Comparison of ENCODE assay signal across 8 cellular contexts in the genomic region with DNA sequence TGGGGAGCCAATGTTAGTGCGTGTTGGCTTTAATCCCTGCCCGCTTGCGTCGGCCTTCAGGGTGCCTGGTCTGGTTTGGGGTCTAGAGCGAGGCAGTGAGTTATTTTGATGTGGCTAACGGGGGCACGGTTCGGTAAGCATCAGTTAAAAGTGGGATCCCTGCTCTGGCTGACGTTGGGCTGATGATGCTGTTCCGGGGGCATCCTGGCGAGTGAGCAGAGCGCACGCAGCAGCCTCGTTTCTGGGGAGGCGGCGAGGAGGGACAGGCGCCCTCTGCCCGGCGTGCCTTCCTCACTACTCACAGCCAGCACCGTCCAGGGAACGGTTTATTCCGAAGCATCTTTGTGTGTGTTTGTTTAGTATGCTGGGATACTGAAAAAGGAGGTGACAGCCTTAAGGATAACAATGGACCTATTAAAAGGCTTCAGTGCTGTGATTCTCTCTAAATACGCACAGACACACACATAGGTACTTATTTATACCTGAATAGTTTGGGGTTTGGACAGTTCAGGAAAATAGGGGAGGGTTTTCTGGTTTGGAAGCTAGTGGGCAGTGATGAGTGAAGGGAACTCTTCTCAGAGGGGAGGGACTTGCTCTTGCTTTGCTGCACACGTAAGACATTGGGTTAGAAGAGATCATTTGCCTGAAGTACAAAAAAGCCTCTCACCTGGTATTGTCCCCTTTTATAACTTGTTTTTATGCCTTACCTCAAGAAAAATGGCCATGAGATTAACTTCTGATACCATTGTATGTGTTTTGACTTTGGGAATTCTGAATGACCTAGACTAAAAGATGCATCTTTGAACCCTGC. TPM values are rescaled to one million over a fixed set of nuclear protein-coding genes. Genes with fewer than 3 reads are reported as not detected.
DNase-seq lines count a peak whose midpoint lies in the region; ATAC-seq and TF ChIP-seq lines count a peak whose summit lies in the region.

No MANE protein-coding gene starts in this region.

- TF ChIP-seq EP300 in transverse colon (IDR thresholded peaks at IDR 0.05; ENCODE audit: low read depth): no peak

- H3K27me3 Mint-ChIP-seq in CD4-positive, CD25-positive, alpha-beta regulatory T cell: peaks cover 51% of the 10 kb centered on the region
- H3K27me3 Mint-ChIP-seq in activated CD4-positive, alpha-beta T cell treated with anti-CD3 and anti-CD28 coated beads, Interleukin-2, amount 10 ng/mL, durations not matched to agents 7 days and 5 days: peaks cover 58% of the 10 kb centered on the region

- peak overlapping the region; percentile 86 to 93 (median 88) for H3K4me3 Mint-ChIP-seq in CD4-positive, CD25-positive, alpha-beta regulatory T cell
- peak overlapping the region; percentile 77 for H3K4me3 Mint-ChIP-seq in activated CD4-positive, alpha-beta T cell treated with anti-CD3 and anti-CD28 coated beads, Interleukin-2, amount 10 ng/mL, durations not matched to agents 7 days and 5 days

- H3K4me1 ChIP-seq in CD4-positive, CD25-positive, alpha-beta regulatory T cell (ENCODE audit: control insufficient read depth, insufficient read depth, low read length, poor library complexity, severe bottlenecking): peaks cover 24% of the 10 kb centered on the region
- no peaks in the 10 kb centered on the region for H3K4me1 ChIP-seq in esophagus (ENCODE audit: control insufficient read depth in 2 of 2, insufficient read depth in 2 of 2, low read length in 1 of 2)
- H3K4me1 ChIP-seq in muscle layer of duodenum (ENCODE audit: control insufficient read depth in 1 of 2, insufficient read depth in 2 of 2, low read length in 2 of 2): peaks cover 4 to 30% of the 10 kb centered on the region in 2 donors
- H3K4me1 ChIP-seq in transverse colon: peaks cover 15 to 58% (median 44%) of the 10 kb centered on the region in 4 donors

- H3K36me3 Mint-ChIP-seq in CD4-positive, CD25-positive, alpha-beta regulatory T cell: no peaks in the 10 kb centered on the region
- H3K36me3 Mint-ChIP-seq in activated CD4-positive, alpha-beta T cell treated with anti-CD3 and anti-CD28 coated beads, Interleukin-2, amount 10 ng/mL, durations not matched to agents 7 days and 5 days (ENCODE audit: low read depth): no peaks in the 10 kb centered on the region

- intact Hi-C loops in transverse colon (cut with DNase I; ENCODE audit: low total_unique reads): loop anchor here (10.0 kb wide), 1 partner anchor 97 kb away; no protein-coding TSS in a partner anchor

- TF ChIP-seq CTCF in transverse colon (IDR thresholded peaks at IDR 0.05): peak; percentile 37 to 53 (median 42)

- CTCF ChIA-PET in activated CD4-positive, alpha-beta T cell treated with anti-CD3 and anti-CD28 coated beads, Interleukin-2, amount 10 ng/mL, durations not matched to agents 7 days and 5 days (lab: Charles Lee): no interaction called here

- H3K27ac ChIP-seq in CD4-positive, CD25-positive, alpha-beta regulatory T cell (ENCODE audit: insufficient read depth, low read length, poor library complexity, severe bottlenecking): no peak overlapping the region
- H3K27ac ChIP-seq in esophagus (ENCODE audit: low read depth in 2 of 2, low read length in 1 of 2): peak overlapping the region; percentile 85 to 86
- peak overlapping the region; percentile 79 for H3K27ac ChIP-seq in muscle layer of duodenum (ENCODE audit: low read length)
- H3K27ac ChIP-seq in transverse colon: peak overlapping the region; percentile 94 to 98 (median 96)

- TF ChIP-seq POLR2A in transverse colon (IDR thresholded peaks at IDR 0.05): peak; percentile 44

- ATAC-seq in CD4-positive, CD25-positive, alpha-beta regulatory T cell (ENCODE audit: low read depth in 2 of 2): no peak
- ATAC-seq in GM19328 (IDR thresholded peaks at IDR 0.05; ENCODE audit: unreplicated experiment): peak; percentile 27

- in situ Hi-C loops in transverse colon (cut with MboI; ENCODE audit: low pct_ligation_motif_present in 1 of 4, low pct_unique_long_range_greater_than_20kb in 1 of 4, low sequenced_read_pairs in 3 of 4): loop anchor here (10.0 to 25.0 kb wide), 4 partner anchors 105 to 307 kb away; no protein-coding TSS in a partner anchor

- 1 to 3% methylated on average over 24 of the region's 24 CpGs for WGBS in esophagus, 2 donors
- 0 to 1% methylated on average over 2 to 24 of the region's 24 CpGs for WGBS in transverse colon (ENCODE audit: low coverage in 1 of 2), 2 donors

- no peaks in the 10 kb centered on the region for H3K9me3 Mint-ChIP-seq in CD4-positive, CD25-positive, alpha-beta regulatory T cell
- no peaks in the 10 kb centered on the region for H3K9me3 Mint-ChIP-seq in activated CD4-positive, alpha-beta T cell treated with anti-CD3 and anti-CD28 coated beads, Interleukin-2, amount 10 ng/mL, durations not matched to agents 7 days and 5 days

- POLR2A ChIA-PET in activated CD4-positive, alpha-beta T cell treated with anti-CD3 and anti-CD28 coated beads, Interleukin-2, amount 10 ng/mL, durations not matched to agents 7 days and 5 days (lab: Charles Lee): no interaction called here

- peaks cover 7 to 37% (median 23%) of the 10 kb centered on the region in 4 donors for H3K4me1 Mint-ChIP-seq in CD4-positive, CD25-positive, alpha-beta regulatory T cell
- H3K4me1 Mint-ChIP-seq in activated CD4-positive, alpha-beta T cell treated with anti-CD3 and anti-CD28 coated beads, Interleukin-2, amount 10 ng/mL, durations not matched to agents 7 days and 5 days: peaks cover 23% of the 10 kb centered on the region

- peak in 2 of 3 donors; percentile 10 to 19 for DNase-seq in CD4-positive, CD25-positive, alpha-beta regulatory T cell
- DNase-seq in HS-5 (ENCODE audit: low read depth) (peak; percentile 76), transverse colon (peak; percentile 57), NCI-H1092 (lab: John Stamatoyannopoulos, UW) (no peak)
- no peak for DNase-seq in activated CD4-positive, alpha-beta T cell treated with anti-CD3 and anti-CD28 coated beads, Interleukin-2, amount 10 ng/mL, durations not matched to agents 7 days and 5 days

- peak overlapping the region; percentile 54 for H3K4me3 ChIP-seq in CD4-positive, CD25-positive, alpha-beta regulatory T cell (ENCODE audit: low read depth, low read length)
- H3K4me3 ChIP-seq in esophagus (ENCODE audit: low read depth in 1 of 2, low read length in 2 of 2) (peak overlapping the region; percentile 85 to 86), muscle layer of duodenum (ENCODE audit: low read depth in 1 of 2, low read length in 2 of 2) (peak overlapping the region; percentile 83 to 87), transverse colon (peak overlapping the region; percentile 70 to 91 (median 84))

- H3K36me3 ChIP-seq in CD4-positive, CD25-positive, alpha-beta regulatory T cell (ENCODE audit: control insufficient read depth, insufficient read depth, low read length): no peaks in the 10 kb centered on the region
- H3K36me3 ChIP-seq in esophagus (ENCODE audit: control insufficient read depth in 2 of 2, insufficient read depth in 2 of 2, low read length in 1 of 2) (no peaks in the 10 kb centered on the region), muscle layer of duodenum (ENCODE audit: control insufficient read depth in 1 of 2, insufficient read depth in 2 of 2, low read length in 2 of 2) (peaks cover 0 to 12% of the 10 kb centered on the region in 2 donors), transverse colon (no peaks in the 10 kb centered on the region)

- H3K9me3 ChIP-seq in CD4-positive, CD25-positive, alpha-beta regulatory T cell (ENCODE audit: control insufficient read depth in 2 of 2, low read length in 2 of 2): no peaks in the 10 kb centered on the region
- H3K9me3 ChIP-seq in esophagus (ENCODE audit: control insufficient read depth in 2 of 2, insufficient read depth in 1 of 2, low read depth in 1 of 2, low read length in 1 of 2): no peaks in the 10 kb centered on the region
- no peaks in the 10 kb centered on the region for H3K9me3 ChIP-seq in muscle layer of duodenum (ENCODE audit: control insufficient read depth in 1 of 2, low read length in 2 of 2)
- H3K9me3 ChIP-seq in transverse colon: no peaks in the 10 kb centered on the region

- H3K27ac Mint-ChIP-seq in CD4-positive, CD25-positive, alpha-beta regulatory T cell: peak overlapping the region in 2 of 3 donors; percentile 12 to 57
- H3K27ac Mint-ChIP-seq in activated CD4-positive, alpha-beta T cell treated with anti-CD3 and anti-CD28 coated beads, Interleukin-2, amount 10 ng/mL, durations not matched to agents 7 days and 5 days: no peak overlapping the region

- H3K27me3 ChIP-seq in CD4-positive, CD25-positive, alpha-beta regulatory T cell (ENCODE audit: control insufficient read depth, insufficient read depth, low read length): peaks cover 21% of the 10 kb centered on the region
- H3K27me3 ChIP-seq in esophagus (ENCODE audit: control insufficient read depth in 1 of 2, insufficient read depth in 2 of 2, low read length in 2 of 2) (no peaks in the 10 kb centered on the region), muscle layer of duodenum (ENCODE audit: low read depth, low read length) (no peaks in the 10 kb centered on the region), transverse colon (no peaks in the 10 kb centered on the region)

RNA-seq across cellular contexts. Expression of gene CRIM1, which starts 2.1 kb away (rescaled TPM):
- 2.7 TPM for total RNA-seq in CD4-positive, CD25-positive, alpha-beta regulatory T cell
- under 1 TPM; 0.15 to 0.79 (median 0.49) TPM for polyA plus RNA-seq in CD4-positive, CD25-positive, alpha-beta regulatory T cell
- total RNA-seq in activated CD4-positive, alpha-beta T cell treated with anti-CD3 and anti-CD28 coated beads, Interleukin-2, amount 10 ng/mL, durations not matched to agents 7 days and 5 days: 1 to 10 TPM; 1.8 to 2.3 TPM
- 10 to 100 TPM in 1 of 2 donors, 1 to 10 TPM in 1; 5.9 to 10.3 TPM for polyA plus RNA-seq in esophagus
- 100 to 1,000 TPM in 1 of 4 donors, 10 to 100 TPM in 3; 73.7 to 134 (median 80.7) TPM for total RNA-seq in transverse colon

Comparison
In these comparisons a context has a peak if more than half of its experiments do, and no peak if none do; other contexts are left out.
1. DNase-seq: peak in CD4-positive, CD25-positive, alpha-beta regulatory T cell (2 of 3), HS-5 (single experiment) and transverse colon (single experiment); none in activated CD4-positive, alpha-beta T cell treated with anti-CD3 and anti-CD28 coated beads, Interleukin-2, amount 10 ng/mL, durations not matched to agents 7 days and 5 days (single experiment) and NCI-H1092 (single experiment).
2. RNA of gene CRIM1, which starts 2.1 kb away (total RNA-seq): 73.7 to 134 TPM in transverse colon; 2.7 TPM in CD4-positive, CD25-positive, alpha-beta regulatory T cell (single experiment) and 1.8 to 2.3 TPM in activated CD4-positive, alpha-beta T cell treated with anti-CD3 and anti-CD28 coated beads, Interleukin-2, amount 10 ng/mL, durations not matched to agents 7 days and 5 days; every median in the first group is over 10 times any median in the second.
3. Peak in every context shown above with its lines, with median percentiles within 50 percentile points of each other: H3K4me3 ChIP-seq.